In the genomic region with DNA sequence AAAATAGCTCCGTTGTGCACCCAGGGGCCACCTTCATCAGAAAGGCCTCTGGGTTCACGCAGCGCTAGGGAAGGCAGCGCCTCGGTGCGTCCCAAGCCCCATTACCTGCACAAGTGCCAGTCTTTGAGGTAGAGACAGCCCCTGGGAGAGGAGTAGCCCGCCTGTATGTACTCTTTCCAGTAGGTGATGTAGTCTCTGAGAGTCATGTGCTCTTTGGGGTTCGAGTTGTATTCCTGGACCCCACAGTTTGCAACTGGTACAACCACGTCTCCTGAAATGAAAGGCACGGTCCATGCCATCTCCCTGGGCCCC, we compare ENCODE assay signal across 8 cellular contexts. TPM values are rescaled to one million over a fixed set of nuclear protein-coding genes. Genes with fewer than 3 reads are reported as not detected.
DNase-seq lines count a peak whose midpoint lies in the region; FAIRE-seq and TF ChIP-seq lines count a peak whose summit lies in the region.

No MANE protein-coding gene starts in this region.

- H3K27me3 Mint-ChIP-seq in activated naive CD4-positive, alpha-beta T cell treated with anti-CD3 and anti-CD28 coated beads, Interleukin-2, amount 50 U/mL, for 24 hours = no peaks in the 10 kb centered on the region

- H3K79me2 ChIP-seq in PC-9 (ENCODE audit: low read depth) = peaks cover 59% of the 10 kb centered on the region
- peaks cover 17% of the 10 kb centered on the region for H3K79me2 ChIP-seq in parathyroid adenoma

- no peaks in the 10 kb centered on the region for H3K9me3 Mint-ChIP-seq in activated naive CD4-positive, alpha-beta T cell treated with anti-CD3 and anti-CD28 coated beads, Interleukin-2, amount 50 U/mL, for 24 hours

- FAIRE-seq in urothelium cell line (lab: Jason Lieb, UNC) = no peak

- H3K27ac ChIP-seq in PC-9 (0 out of 2 replicates have a peak overlapping the region, but pooled peaks have one; percentile 1), parathyroid adenoma (peak overlapping the region; percentile 72)

- TF ChIP-seq CTCF in PC-9 (conservative IDR thresholded peaks at IDR 0.05) = no peak
- no peak for TF ChIP-seq CTCF in epithelial cell of proximal tubule (conservative IDR thresholded peaks at IDR 0.05; ENCODE audit: low read depth, low read length)
- no peak for TF ChIP-seq CTCF in parathyroid adenoma (IDR thresholded peaks at IDR 0.05)

- intact Hi-C loops in PC-9 (cut with micrococcal nuclease; ENCODE audit: unreplicated experiment) = no loop called here

- H3K9ac ChIP-seq in parathyroid adenoma = peak overlapping the region; percentile 67

- H3K4me3 Mint-ChIP-seq in activated naive CD4-positive, alpha-beta T cell treated with anti-CD3 and anti-CD28 coated beads, Interleukin-2, amount 50 U/mL, for 24 hours = peak overlapping the region; percentile 93

- TSS peak; percentile 55 for BruUV-seq in PC-9 (replicated peaks; lab: Mats Ljungman, UMichigan)

- peaks cover 10% of the 10 kb centered on the region; the same call in 1 of the 2 replicates for H4K20me1 ChIP-seq in PC-9 (ENCODE audit: insufficient read depth)

- no peaks in the 10 kb centered on the region for H3K9me2 ChIP-seq in PC-9 (ENCODE audit: insufficient read depth)

- peak overlapping the region; percentile 91 for H3K4me2 ChIP-seq in PC-9
- peak overlapping the region; percentile 78 for H3K4me2 ChIP-seq in parathyroid adenoma (ENCODE audit: low read length)

- H2AFZ ChIP-seq in PC-9 (peak overlapping the region; percentile 100), parathyroid adenoma (no peak overlapping the region)

- H3K36me3 Mint-ChIP-seq in activated naive CD4-positive, alpha-beta T cell treated with anti-CD3 and anti-CD28 coated beads, Interleukin-2, amount 50 U/mL, for 24 hours = peaks cover 2% of the 10 kb centered on the region

- H3K4me1 ChIP-seq in PC-9 (replicated peaks; ENCODE audit: insufficient read depth) = peaks cover 17% of the 10 kb centered on the region; the same call in 1 of the 2 replicates
- peaks cover 12% of the 10 kb centered on the region for H3K4me1 ChIP-seq in parathyroid adenoma

- H3K9me3 ChIP-seq in PC-9 (ENCODE audit: insufficient read depth, low read depth) = no peaks in the 10 kb centered on the region
- no peaks in the 10 kb centered on the region for H3K9me3 ChIP-seq in parathyroid adenoma (ENCODE audit: control insufficient read depth, low read length)

- POLR2A ChIA-PET in PC-9 (lab: Charles Lee; ENCODE audit: unreplicated experiment) = interaction anchor here (0.6 to 0.7 kb wide), 4 partner anchors 54 to 778 kb away, joined by 3 to 11 read pairs (median 4); partner anchors contain the start of gene IBA57

- H3F3A ChIP-seq in PC-9 (ENCODE audit: insufficient read depth, low read depth) = peaks cover 10% of the 10 kb centered on the region; the same call in 1 of the 2 replicates

- H3K36me3 ChIP-seq in PC-9 (ENCODE audit: low read depth) (no peaks in the 10 kb centered on the region), parathyroid adenoma (ENCODE audit: control insufficient read depth, insufficient read depth, low read length) (no peaks in the 10 kb centered on the region)

- no peak for DNase-seq in activated naive CD4-positive, alpha-beta T cell (lab: John Stamatoyannopoulos, UW)
- DNase-seq in PC-9 = peak in 1 of 2 experiments; percentile 9
- DNase-seq in epithelial cell of proximal tubule (ENCODE audit: low read depth) = no peak
- no peak for DNase-seq in T1000 (lab: John Stamatoyannopoulos, UW)
- DNase-seq in urothelium cell line (ENCODE audit: low spot score) = no peak
- no peak for DNase-seq in NCI-H82 treated with DMSO at 0.1 percent for 48 hours (lab: John Stamatoyannopoulos, UW; ENCODE audit: unreplicated experiment)

- H3K27me3 ChIP-seq in PC-9 (ENCODE audit: insufficient read depth, low read depth) = no peaks in the 10 kb centered on the region
- no peaks in the 10 kb centered on the region for H3K27me3 ChIP-seq in parathyroid adenoma (ENCODE audit: control insufficient read depth, insufficient read depth, low read length)

- CTCF ChIA-PET in PC-9 (lab: Charles Lee) = interaction anchor here (0.6 kb wide), 1 partner anchor 32 kb away, joined by 9 read pairs; no protein-coding TSS in a partner anchor

- H3K4me3 ChIP-seq in PC-9 (peak overlapping the region; percentile 99), epithelial cell of proximal tubule (ENCODE audit: low read depth, low read length) (peak overlapping the region; percentile 94), parathyroid adenoma (ENCODE audit: low read depth, low read length) (peak overlapping the region; percentile 76)

- H3K27ac Mint-ChIP-seq in activated naive CD4-positive, alpha-beta T cell treated with anti-CD3 and anti-CD28 coated beads, Interleukin-2, amount 50 U/mL, for 24 hours = peak overlapping the region; percentile 84

- H3K4me1 Mint-ChIP-seq in activated naive CD4-positive, alpha-beta T cell treated with anti-CD3 and anti-CD28 coated beads, Interleukin-2, amount 50 U/mL, for 24 hours = peaks cover 44% of the 10 kb centered on the region

RNA-seq across cellular contexts. Expression of gene JMJD4, which starts 0.6 kb away (rescaled TPM):
- 15.1 and 20.9 TPM in 2 replicates for total RNA-seq in PC-9 (2021)
- 13.5 and 28.2 TPM in 2 replicates for total RNA-seq in epithelial cell of proximal tubule

RNA-seq across cellular contexts. Expression of gene SNAP47, which starts 0.7 kb away (rescaled TPM):
- total RNA-seq in PC-9 (2021) (66.3 and 70.2 TPM in 2 replicates), epithelial cell of proximal tubule (36.3 and 40.7 TPM in 2 replicates)
